Comparison of ENCODE assay signal across 1 cellular context in the genomic region with DNA sequence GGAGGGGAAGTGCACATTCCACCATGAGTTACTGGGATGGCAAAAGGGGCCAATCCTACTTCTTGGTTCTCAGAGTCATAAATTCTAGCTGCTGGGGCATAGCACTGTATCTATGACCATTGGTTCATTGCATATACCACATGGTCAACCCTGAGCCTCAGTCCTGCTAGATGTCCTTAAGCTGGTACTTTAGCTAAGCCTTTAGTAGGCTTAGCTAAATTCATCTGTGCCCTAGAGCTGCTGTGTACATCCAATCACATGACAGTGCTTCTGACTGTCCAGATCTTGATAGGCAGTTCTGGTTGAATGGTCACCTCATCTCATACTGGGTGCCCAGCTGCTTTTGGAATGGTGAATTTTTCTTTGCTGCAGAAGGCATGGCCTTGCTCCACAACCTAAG.
TF ChIP-seq lines count a peak whose summit lies in the region.

No MANE protein-coding gene starts in this region.

TF ChIP-seq in HepG2, 621 proteins besides CTCF, POLR2A, EP300 and RAD21 (continued from another document):
- TF ChIP-seq NFYB (CRISPR knock-in tag; IDR thresholded peaks at IDR 0.05) (no peak), CREM (IDR thresholded peaks at IDR 0.05) (no peak), CREM (CRISPR knock-in tag; IDR thresholded peaks at IDR 0.05) (no peak), SCMH1 (CRISPR knock-in tag; IDR thresholded peaks at IDR 0.05; ENCODE audit: borderline replicate concordance) (no peak)
- TF ChIP-seq, protein P1, sequence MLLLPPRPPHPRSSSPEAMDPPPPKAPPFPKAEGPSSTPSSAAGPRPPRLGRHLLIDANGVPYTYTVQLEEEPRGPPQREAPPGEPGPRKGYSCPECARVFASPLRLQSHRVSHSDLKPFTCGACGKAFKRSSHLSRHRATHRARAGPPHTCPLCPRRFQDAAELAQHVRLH (CRISPR knock-in tag; IDR thresholded peaks at IDR 0.05; ENCODE audit: borderline replicate concordance, low read depth) = no peak
- TF ChIP-seq, protein P2, sequence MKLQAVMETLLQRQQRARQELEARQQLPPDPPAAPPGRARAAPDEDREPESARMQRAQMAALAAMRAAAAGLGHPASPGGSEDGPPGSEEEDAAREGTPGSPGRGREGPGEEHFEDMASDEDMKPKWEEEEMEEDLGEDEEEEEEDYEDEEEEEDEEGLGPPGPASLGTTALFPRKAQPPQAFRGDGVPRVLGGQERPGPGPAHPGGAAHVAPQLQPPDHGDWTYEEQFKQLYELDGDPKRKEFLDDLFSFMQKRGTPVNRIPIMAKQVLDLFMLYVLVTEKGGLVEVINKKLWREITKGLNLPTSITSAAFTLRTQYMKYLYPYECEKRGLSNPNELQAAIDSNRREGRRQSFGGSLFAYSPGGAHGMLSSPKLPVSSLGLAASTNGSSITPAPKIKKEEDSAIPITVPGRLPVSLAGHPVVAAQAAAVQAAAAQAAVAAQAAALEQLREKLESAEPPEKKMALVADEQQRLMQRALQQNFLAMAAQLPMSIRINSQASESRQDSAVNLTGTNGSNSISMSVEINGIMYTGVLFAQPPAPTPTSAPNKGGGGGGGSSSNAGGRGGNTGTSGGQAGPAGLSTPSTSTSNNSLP (IDR thresholded peaks at IDR 0.05; ENCODE audit: low read depth, low read length) = no peak
